ENCODE assay signal across 30 cellular contexts in the genomic region with DNA sequence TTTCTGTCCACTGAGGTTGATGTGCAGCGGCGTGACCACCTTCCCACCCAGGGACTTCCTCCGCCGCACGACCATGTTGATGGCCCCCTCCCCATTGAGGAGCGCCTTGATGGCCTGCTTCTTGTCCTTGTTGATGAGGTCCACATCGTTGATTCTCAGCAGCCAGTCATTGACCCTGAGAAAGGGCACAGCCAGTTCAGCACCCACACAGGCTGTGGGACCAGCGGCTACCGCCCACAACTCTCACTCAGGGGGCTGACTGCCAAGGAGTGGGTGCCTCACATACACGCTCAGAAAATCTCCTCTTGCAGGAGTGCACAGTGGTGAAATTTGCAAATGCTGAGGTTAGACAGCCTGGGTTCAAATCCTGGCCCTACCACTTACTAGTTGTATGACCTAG.
"Had no signal": no experiment of that assay in that cellular context is flagged by ENCODE, and none has a peak within 500 bp of the region (broad histone marks: within the 10 kb centered on the region; RNA-seq: fewer than 3 reads in every experiment).

No MANE protein-coding gene starts in this region.

- H3K4me1 Mint-ChIP-seq: activated naive CD4-positive, alpha-beta T cell treated with anti-CD3 and anti-CD28 coated beads, Interleukin-2, amount 50 U/mL, for 24 hours; activated naive CD8-positive, alpha-beta T cell treated with anti-CD3 and anti-CD28 coated beads for 36 hours had no signal

- H3K27me3 ChIP-seq: adrenal gland, body of pancreas, colonic mucosa, esophagus squamous epithelium had no signal

- H3K36me3 Mint-ChIP-seq: activated CD4-positive, alpha-beta memory T cell treated with anti-CD3 and anti-CD28 coated beads for 36 hours; activated CD8-positive, alpha-beta memory T cell treated with anti-CD3 and anti-CD28 coated beads, Interleukin-2, amount 10 ng/mL, durations not matched to agents 7 days and 5 days; activated naive CD4-positive, alpha-beta T cell treated with anti-CD3 and anti-CD28 coated beads, Interleukin-2, amount 50 U/mL, for 24 hours; activated naive CD8-positive, alpha-beta T cell treated with anti-CD3 and anti-CD28 coated beads for 36 hours had no signal

- DNase-seq: activated CD4-positive, alpha-beta memory T cell treated with anti-CD3 and anti-CD28 coated beads for 36 hours; activated CD4-positive, alpha-beta T cell treated with anti-CD3 and anti-CD28 coated beads for 36 hours; activated CD4-positive, alpha-beta T cell treated with anti-CD3 and anti-CD28 coated beads, Interleukin-2, amount 10 ng/mL, durations not matched to agents 24 days and 14 days; activated CD4-positive, CD25-positive, alpha-beta regulatory T cell; activated CD4-positive, CD25-positive, alpha-beta regulatory T cell treated with anti-CD3 and anti-CD28 coated beads, Interleukin-2, amount 50 U/mL, for 72 hours; activated CD8-positive, alpha-beta memory T cell treated with anti-CD3 and anti-CD28 coated beads, Interleukin-2, amount 10 ng/mL, durations not matched to agents 7 days and 5 days; activated CD8-positive, alpha-beta memory T cell treated with anti-CD3 and anti-CD28 coated beads, Interleukin-2, amount 50 U/mL, for 4 hours; activated CD8-positive, alpha-beta T cell treated with anti-CD3 and anti-CD28 coated beads, Interleukin-2, amount 10 ng/mL, durations not matched to agents 7 days and 5 days; activated effector memory CD4-positive, alpha-beta T cell treated with anti-CD3 and anti-CD28 coated beads, Interleukin-2, amount 50 U/mL, for 16 hours; activated naive CD4-positive, alpha-beta T cell treated with anti-CD3 and anti-CD28 coated beads for 36 hours; activated naive CD8-positive, alpha-beta T cell treated with anti-CD3 and anti-CD28 coated beads for 36 hours; activated naive CD8-positive, alpha-beta T cell treated with anti-CD3 and anti-CD28 coated beads, Interleukin-2, amount 50 U/mL, for 24 hours; activated T-cell treated with anti-CD3 and anti-CD28 coated beads, Interleukin-2, amount 50 U/mL, for 1 hour; activated T-cell treated with anti-CD3 and anti-CD28 coated beads, Interleukin-2, amount 50 U/mL, for 48 hours; amygdala; aorta; body of pancreas; caudate nucleus; colonic mucosa; effector CD8-positive, alpha-beta T cell; esophagus squamous epithelium; foreskin melanocyte; head of caudate nucleus; T-helper 1 cell; T-helper 2 cell had no signal

- ATAC-seq: activated CD4-positive, alpha-beta T cell treated with anti-CD3 and anti-CD28 coated beads for 36 hours; activated CD8-positive, alpha-beta memory T cell treated with anti-CD3 and anti-CD28 coated beads, Interleukin-2, amount 10 ng/mL, durations not matched to agents 7 days and 5 days; activated CD8-positive, alpha-beta T cell treated with anti-CD3 and anti-CD28 coated beads, Interleukin-2, amount 10 ng/mL, durations not matched to agents 7 days and 5 days; activated naive CD8-positive, alpha-beta T cell treated with anti-CD3 and anti-CD28 coated beads, Interleukin-2, amount 50 U/mL, for 24 hours; body of pancreas had no signal

- H3K9me3 Mint-ChIP-seq: activated CD4-positive, alpha-beta memory T cell treated with anti-CD3 and anti-CD28 coated beads for 36 hours; activated CD4-positive, alpha-beta T cell treated with anti-CD3 and anti-CD28 coated beads, Interleukin-2, amount 10 ng/mL, durations not matched to agents 24 days and 14 days; activated naive CD4-positive, alpha-beta T cell treated with anti-CD3 and anti-CD28 coated beads for 36 hours; activated naive CD4-positive, alpha-beta T cell treated with anti-CD3 and anti-CD28 coated beads, Interleukin-2, amount 50 U/mL, for 24 hours; activated naive CD8-positive, alpha-beta T cell treated with anti-CD3 and anti-CD28 coated beads for 36 hours; activated naive CD8-positive, alpha-beta T cell treated with anti-CD3 and anti-CD28 coated beads, Interleukin-2, amount 50 U/mL, for 24 hours; activated T-helper 1 cell treated with anti-CD3 and anti-CD28 coated beads, Interleukin-12 subunit alpha, Interleukin-12 subunit beta, Interleukin-2, Interleukin-4 antibody, amounts not matched to agents 30 ng/mL and 10 ng/mL and 1 ng/mL, durations not matched to agents 14 hours and 24 hours and 36 hours; activated T-helper 2 cell treated with anti-CD3 and anti-CD28 coated beads, Interferon-gamma antibody, Interleukin-2, Interleukin-4, amounts not matched to agents 10 μg/mL and 5 μg/mL and 100 μg/mL, durations not matched to agents 14 hours and 24 hours and 36 hours had no signal

- H3K4me3 ChIP-seq: adrenal gland, body of pancreas, colonic mucosa, esophagus squamous epithelium had no signal

- H3K27me3 Mint-ChIP-seq: activated CD4-positive, alpha-beta memory T cell treated with anti-CD3 and anti-CD28 coated beads for 36 hours; activated CD4-positive, alpha-beta T cell treated with anti-CD3 and anti-CD28 coated beads for 36 hours; activated CD4-positive, alpha-beta T cell treated with anti-CD3 and anti-CD28 coated beads, Interleukin-2, amount 10 ng/mL, durations not matched to agents 24 days and 14 days; activated CD8-positive, alpha-beta memory T cell treated with anti-CD3 and anti-CD28 coated beads, Interleukin-2, amount 10 ng/mL, durations not matched to agents 7 days and 5 days; activated naive CD4-positive, alpha-beta T cell treated with anti-CD3 and anti-CD28 coated beads, Interleukin-2, amount 50 U/mL, for 24 hours; activated naive CD8-positive, alpha-beta T cell treated with anti-CD3 and anti-CD28 coated beads for 36 hours; activated naive CD8-positive, alpha-beta T cell treated with anti-CD3 and anti-CD28 coated beads, Interleukin-2, amount 50 U/mL, for 24 hours had no signal

- H3K9me3 ChIP-seq: adrenal gland, body of pancreas, colonic mucosa, esophagus squamous epithelium had no signal

- H3K4me1 ChIP-seq: body of pancreas, colonic mucosa had no signal

- H3K27ac Mint-ChIP-seq: activated CD4-positive, alpha-beta memory T cell treated with anti-CD3 and anti-CD28 coated beads for 36 hours; activated CD4-positive, alpha-beta T cell treated with anti-CD3 and anti-CD28 coated beads for 36 hours; activated CD4-positive, alpha-beta T cell treated with anti-CD3 and anti-CD28 coated beads, Interleukin-2, amount 10 ng/mL, durations not matched to agents 24 days and 14 days; activated CD8-positive, alpha-beta memory T cell treated with anti-CD3 and anti-CD28 coated beads, Interleukin-2, amount 10 ng/mL, durations not matched to agents 7 days and 5 days; activated CD8-positive, alpha-beta T cell treated with anti-CD3 and anti-CD28 coated beads, Interleukin-2, amount 10 ng/mL, durations not matched to agents 7 days and 5 days; activated naive CD4-positive, alpha-beta T cell treated with anti-CD3 and anti-CD28 coated beads for 36 hours; activated naive CD4-positive, alpha-beta T cell treated with anti-CD3 and anti-CD28 coated beads, Interleukin-2, amount 50 U/mL, for 24 hours; activated naive CD8-positive, alpha-beta T cell treated with anti-CD3 and anti-CD28 coated beads for 36 hours; activated naive CD8-positive, alpha-beta T cell treated with anti-CD3 and anti-CD28 coated beads, Interleukin-2, amount 50 U/mL, for 24 hours; activated T-helper 1 cell treated with anti-CD3 and anti-CD28 coated beads, Interleukin-12 subunit alpha, Interleukin-12 subunit beta, Interleukin-2, Interleukin-4 antibody, amounts not matched to agents 30 ng/mL and 10 ng/mL and 1 ng/mL, durations not matched to agents 14 hours and 24 hours and 36 hours; activated T-helper 2 cell treated with anti-CD3 and anti-CD28 coated beads, Interferon-gamma antibody, Interleukin-2, Interleukin-4, amounts not matched to agents 10 μg/mL and 5 μg/mL and 100 μg/mL, durations not matched to agents 14 hours and 24 hours and 36 hours had no signal

- H3K4me3 Mint-ChIP-seq: activated CD4-positive, alpha-beta memory T cell treated with anti-CD3 and anti-CD28 coated beads for 36 hours; activated CD4-positive, alpha-beta T cell treated with anti-CD3 and anti-CD28 coated beads for 36 hours; activated CD4-positive, alpha-beta T cell treated with anti-CD3 and anti-CD28 coated beads, Interleukin-2, amount 10 ng/mL, durations not matched to agents 24 days and 14 days; activated CD8-positive, alpha-beta memory T cell treated with anti-CD3 and anti-CD28 coated beads, Interleukin-2, amount 10 ng/mL, durations not matched to agents 7 days and 5 days; activated CD8-positive, alpha-beta T cell treated with anti-CD3 and anti-CD28 coated beads, Interleukin-2, amount 10 ng/mL, durations not matched to agents 7 days and 5 days; activated naive CD4-positive, alpha-beta T cell treated with anti-CD3 and anti-CD28 coated beads for 36 hours; activated naive CD4-positive, alpha-beta T cell treated with anti-CD3 and anti-CD28 coated beads, Interleukin-2, amount 50 U/mL, for 24 hours; activated naive CD8-positive, alpha-beta T cell treated with anti-CD3 and anti-CD28 coated beads for 36 hours; activated naive CD8-positive, alpha-beta T cell treated with anti-CD3 and anti-CD28 coated beads, Interleukin-2, amount 50 U/mL, for 24 hours; activated T-helper 1 cell treated with anti-CD3 and anti-CD28 coated beads, Interleukin-12 subunit alpha, Interleukin-12 subunit beta, Interleukin-2, Interleukin-4 antibody, amounts not matched to agents 30 ng/mL and 10 ng/mL and 1 ng/mL, durations not matched to agents 14 hours and 24 hours and 36 hours had no signal

- H3K27ac ChIP-seq: body of pancreas, colonic mucosa, epithelial cell of prostate, esophagus squamous epithelium had no signal
